25 cellular contexts compared by ENCODE assay signal in genomic region chr17:8670486-8670885, GRCh38.
"Had no signal": no experiment of that assay in that cellular context is flagged by ENCODE, and none has a peak within 500 bp of the region (broad histone marks: within the 10 kb centered on the region; RNA-seq: fewer than 3 reads in every experiment).

No MANE protein-coding gene starts in this region.

- DNase-seq: activated CD4-positive, alpha-beta memory T cell treated with anti-CD3 and anti-CD28 coated beads, Interleukin-2, amount 10 ng/mL, durations not matched to agents 7 days and 5 days; activated CD4-positive, alpha-beta T cell treated with anti-CD3 and anti-CD28 coated beads, Interleukin-2, amount 10 ng/mL, durations not matched to agents 24 days and 14 days; activated CD4-positive, CD25-positive, alpha-beta regulatory T cell; activated gamma-delta T cell; activated naive CD4-positive, alpha-beta T cell treated with anti-CD3 and anti-CD28 coated beads, Interleukin-2, amount 50 U/mL, for 16 hours; activated naive CD8-positive, alpha-beta T cell treated with anti-CD3 and anti-CD28 coated beads, Interleukin-2, amount 50 U/mL, for 24 hours; activated T-cell treated with anti-CD3 and anti-CD28 coated beads for 4 hours; anterior cingulate cortex; cerebellar nuclear complex; effector CD4-positive, alpha-beta T cell; foreskin keratinocyte; immature natural killer cell; kidney glomerular epithelial cell; left lung; naive thymus-derived CD8-positive, alpha-beta T cell; right cardiac atrium; stimulated activated CD4-positive, alpha-beta T cell treated with anti-CD3 and anti-CD28 coated beads, Interleukin-1b, Interleukin-23, amount 100 ng/mL, for 48 hours had no signal

- H3K27me3 ChIP-seq: left lung, vagina had no signal

- H3K4me1 Mint-ChIP-seq: activated CD4-positive, alpha-beta memory T cell treated with anti-CD3 and anti-CD28 coated beads, Interleukin-2, amount 10 ng/mL, durations not matched to agents 7 days and 5 days; activated CD4-positive, alpha-beta T cell treated with anti-CD3 and anti-CD28 coated beads, Interleukin-2, amount 10 ng/mL, durations not matched to agents 24 days and 14 days; activated naive CD8-positive, alpha-beta T cell treated with anti-CD3 and anti-CD28 coated beads, Interleukin-2, amount 50 U/mL, for 24 hours; immature natural killer cell; naive thymus-derived CD8-positive, alpha-beta T cell had no signal

- H3K9ac ChIP-seq: parathyroid adenoma had no signal

- ATAC-seq: activated naive CD8-positive, alpha-beta T cell treated with anti-CD3 and anti-CD28 coated beads, Interleukin-2, amount 50 U/mL, for 24 hours; foreskin keratinocyte; left lung; naive thymus-derived CD8-positive, alpha-beta T cell; right cardiac atrium had no signal

- H3K27ac Mint-ChIP-seq: activated CD4-positive, alpha-beta memory T cell treated with anti-CD3 and anti-CD28 coated beads, Interleukin-2, amount 10 ng/mL, durations not matched to agents 7 days and 5 days; activated CD4-positive, alpha-beta T cell treated with anti-CD3 and anti-CD28 coated beads, Interleukin-2, amount 10 ng/mL, durations not matched to agents 24 days and 14 days; activated naive CD8-positive, alpha-beta T cell treated with anti-CD3 and anti-CD28 coated beads, Interleukin-2, amount 50 U/mL, for 24 hours; immature natural killer cell; naive thymus-derived CD8-positive, alpha-beta T cell; stimulated activated naive CD8-positive, alpha-beta T cell treated with anti-CD3 and anti-CD28 coated beads, Interleukin-15, Interleukin-2, amounts not matched to agents 100 ng/mL and 50 ng/mL, for 24 hours; T-helper 1 cell treated with Interleukin-12 subunit alpha and Interleukin-12 subunit beta and Interleukin-4 antibody, amounts not matched to agents 30 μg/mL and 1 μg/mL, for 36 hours; type B pancreatic cell had no signal

- H3K27ac ChIP-seq: foreskin keratinocyte, left lung, neutrophil, parathyroid adenoma, vagina had no signal

- FAIRE-seq: endometrium had no signal

- H3K9me3 Mint-ChIP-seq: activated CD4-positive, alpha-beta memory T cell treated with anti-CD3 and anti-CD28 coated beads, Interleukin-2, amount 10 ng/mL, durations not matched to agents 7 days and 5 days; activated CD4-positive, alpha-beta T cell treated with anti-CD3 and anti-CD28 coated beads, Interleukin-2, amount 10 ng/mL, durations not matched to agents 24 days and 14 days; activated naive CD8-positive, alpha-beta T cell treated with anti-CD3 and anti-CD28 coated beads, Interleukin-2, amount 50 U/mL, for 24 hours; immature natural killer cell; naive thymus-derived CD8-positive, alpha-beta T cell; stimulated activated naive CD8-positive, alpha-beta T cell treated with anti-CD3 and anti-CD28 coated beads, Interleukin-15, Interleukin-2, amounts not matched to agents 100 ng/mL and 50 ng/mL, for 24 hours; T-helper 1 cell treated with Interleukin-12 subunit alpha and Interleukin-12 subunit beta and Interleukin-4 antibody, amounts not matched to agents 30 μg/mL and 1 μg/mL, for 36 hours; type B pancreatic cell had no signal

- H3K36me3 ChIP-seq: left lung, neutrophil, vagina had no signal

- H3K4me3 ChIP-seq: left lung, lung, vagina had no signal

- H3K9me3 ChIP-seq: left lung, neutrophil, vagina had no signal

- H3K4me3 Mint-ChIP-seq: activated CD4-positive, alpha-beta memory T cell treated with anti-CD3 and anti-CD28 coated beads, Interleukin-2, amount 10 ng/mL, durations not matched to agents 7 days and 5 days; activated CD4-positive, alpha-beta T cell treated with anti-CD3 and anti-CD28 coated beads, Interleukin-2, amount 10 ng/mL, durations not matched to agents 24 days and 14 days; activated naive CD8-positive, alpha-beta T cell treated with anti-CD3 and anti-CD28 coated beads, Interleukin-2, amount 50 U/mL, for 24 hours; immature natural killer cell; naive thymus-derived CD8-positive, alpha-beta T cell; stimulated activated naive CD8-positive, alpha-beta T cell treated with anti-CD3 and anti-CD28 coated beads, Interleukin-15, Interleukin-2, amounts not matched to agents 100 ng/mL and 50 ng/mL, for 24 hours; T-helper 1 cell treated with Interleukin-12 subunit alpha and Interleukin-12 subunit beta and Interleukin-4 antibody, amounts not matched to agents 30 μg/mL and 1 μg/mL, for 36 hours; type B pancreatic cell had no signal

- H3K4me1 ChIP-seq: foreskin keratinocyte, parathyroid adenoma had no signal

- H3K36me3 Mint-ChIP-seq: immature natural killer cell; naive thymus-derived CD8-positive, alpha-beta T cell; type B pancreatic cell had no signal
